Comparison of ENCODE assay signal across 12 cellular contexts in the genomic region with DNA sequence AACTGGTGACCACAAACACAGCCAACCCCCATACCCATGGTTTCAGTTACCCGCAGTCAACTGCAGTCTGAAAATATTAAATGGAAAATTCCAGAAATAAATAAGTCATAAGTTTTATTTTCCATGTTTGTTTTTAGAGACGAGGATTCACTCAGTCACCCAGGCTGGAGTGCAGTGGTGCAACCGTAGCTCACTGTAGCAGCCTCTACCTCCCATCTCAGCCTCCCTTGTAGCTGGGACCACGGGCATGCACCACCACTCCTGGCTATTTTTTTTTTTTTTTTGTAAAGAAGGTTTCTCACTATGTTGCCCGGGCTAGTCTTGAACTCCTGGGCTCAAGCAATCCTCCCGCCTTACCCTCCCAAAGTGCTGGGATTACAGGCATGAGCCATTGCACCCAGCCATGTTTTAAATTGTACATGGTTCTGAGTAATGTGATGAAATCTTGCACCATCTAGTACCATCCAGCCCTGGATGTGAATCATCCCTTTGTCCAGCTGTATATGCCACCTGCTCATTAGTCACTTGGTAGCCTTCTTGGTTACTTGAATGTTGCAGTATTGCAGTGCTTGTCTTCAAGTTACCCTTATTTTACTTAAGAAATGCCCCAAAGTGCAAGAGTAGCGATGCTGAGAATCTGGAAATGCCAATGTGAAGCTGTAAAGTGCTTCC. TPM values are rescaled to one million over a fixed set of nuclear protein-coding genes. Genes with fewer than 3 reads are reported as not detected.
DNase-seq lines count a peak whose midpoint lies in the region; ATAC-seq and TF ChIP-seq lines count a peak whose summit lies in the region.
"Had no signal": no experiment of that assay in that cellular context is flagged by ENCODE, and none has a peak within 500 bp of the region (broad histone marks: within the 10 kb centered on the region; RNA-seq: fewer than 3 reads in every experiment).

No MANE protein-coding gene starts in this region.

- no peak overlapping the region for H3K9ac ChIP-seq in adipocyte (ENCODE audit: low read length)
- H3K9ac ChIP-seq: parathyroid adenoma had no signal

- peaks cover 28% of the 10 kb centered on the region for H3K4me1 Mint-ChIP-seq in HFFc6 (ENCODE audit: low read depth)

- peaks cover 2% of the 10 kb centered on the region; the same call in 1 of the 2 replicates for H3K27me3 Mint-ChIP-seq in HFFc6 (ENCODE audit: insufficient read depth)

- DNase-seq in AG10803 (ENCODE audit: low read depth) (peak; percentile 88), HFFc6 (peak; percentile 79), adipocyte (ENCODE audit: low read depth) (peak; percentile 58), left lung (no peak), ascending aorta (ENCODE audit: low spot score in 2 of 2) (no peak), NCI-H1092 treated with DMSO at 0.1 percent for 48 hours (lab: John Stamatoyannopoulos, UW) (no peak)
- DNase-seq: amniotic stem cell, hippocampal formation, T1000 had no signal

- intact Hi-C loops in left lung (cut with DNase I) (no loop called here), ascending aorta (cut with DNase I) (no loop called here)

- H3K4me3 Mint-ChIP-seq in HFFc6, result peak overlapping the region; percentile 24; the same call in 1 of the 2 replicates

- H3K9me3 ChIP-seq in adipocyte (ENCODE audit: control insufficient read depth, low read length) (peaks cover 4% of the 10 kb centered on the region), left lung (peaks cover 0 to 11% of the 10 kb centered on the region in 2 donors), ascending aorta (peaks cover 0 to 13% of the 10 kb centered on the region in 2 donors)

- peaks cover 35% of the 10 kb centered on the region for H3K36me3 Mint-ChIP-seq in HFFc6 (ENCODE audit: low read depth)

- H3K27me3 ChIP-seq in adipocyte (replicated peaks; ENCODE audit: control insufficient read depth, insufficient read depth, low read length) (no peaks in the 10 kb centered on the region), left lung (no peaks in the 10 kb centered on the region), ascending aorta (no peaks in the 10 kb centered on the region)

- H3K4me1 ChIP-seq in adipocyte (ENCODE audit: control insufficient read depth, insufficient read depth, low read length), result peaks cover 20% of the 10 kb centered on the region
- H3K4me1 ChIP-seq in left lung, result peaks cover 5 to 27% of the 10 kb centered on the region in 2 donors
- peaks cover 0 to 3% of the 10 kb centered on the region in 2 donors for H3K4me1 ChIP-seq in ascending aorta

- H3K27ac Mint-ChIP-seq in HFFc6, result peak overlapping the region; percentile 78

- no peak overlapping the region for H3K27ac ChIP-seq in left lung
- H3K27ac ChIP-seq in ascending aorta, result no peak overlapping the region
- H3K27ac ChIP-seq: parathyroid adenoma had no signal

- ATAC-seq in left lung (peak; percentile 41), GM18502 (IDR thresholded peaks at IDR 0.05; ENCODE audit: poor library complexity, unreplicated experiment) (no peak), HG02623 (IDR thresholded peaks at IDR 0.05; ENCODE audit: unreplicated experiment) (no peak)

- H3K36me3 ChIP-seq in adipocyte (ENCODE audit: control insufficient read depth, insufficient read depth, low read length, severe bottlenecking) (peaks cover 30% of the 10 kb centered on the region), left lung (peaks cover 0 to 39% of the 10 kb centered on the region in 2 donors), ascending aorta (peaks cover 20 to 25% of the 10 kb centered on the region in 2 donors)

- H3K4me3 ChIP-seq in AG10803 (ENCODE audit: low read length), result no peak overlapping the region
- no peak overlapping the region for H3K4me3 ChIP-seq in adipocyte (ENCODE audit: low read length)
- H3K4me3 ChIP-seq in left lung, result no peak overlapping the region
- no peak overlapping the region for H3K4me3 ChIP-seq in ascending aorta

- TF ChIP-seq CTCF in AG10803 (conservative IDR thresholded peaks at IDR 0.05; ENCODE audit: low read length) (no peak), HFFc6 (IDR thresholded peaks at IDR 0.05) (no peak), left lung (IDR thresholded peaks at IDR 0.05) (no peak), ascending aorta (IDR thresholded peaks at IDR 0.05) (no peak)

- H3K9me3 Mint-ChIP-seq in HFFc6, result no peaks in the 10 kb centered on the region

RNA-seq across cellular contexts. Expression of gene CSNK2A1, which starts 14.5 kb away (rescaled TPM):
- 100 to 1,000 TPM; 124 to 150 (median 135) TPM for total RNA-seq in HFFc6 (2021; fragmentation: NEBNext Ultra II Directional; extraction: Animal tissue kit (Norgen Biotek cat#: 25700))
- total RNA-seq in left lung (10 to 100 TPM; 78.5 to 94.4 TPM), ascending aorta (74.1 TPM)

Comparison
In these comparisons a context has a peak if more than half of its experiments do, and no peak if none do; other contexts are left out.
1. DNase-seq: peak in AG10803 (single experiment), HFFc6 (single experiment) and adipocyte (single experiment); none in left lung (0 of 2), ascending aorta (0 of 2) and NCI-H1092 treated with DMSO at 0.1 percent for 48 hours (single experiment).